Comparison of ENCODE assay signal across 1 cellular context in genomic region chr12:14273911-14274306, GRCh38.
TF ChIP-seq lines count a peak whose summit lies in the region.

No MANE protein-coding gene starts in this region.

TF ChIP-seq in GM12878, 131 proteins besides CTCF, POLR2A, EP300 and RAD21 (continued from another document):
- TF ChIP-seq ZNF217 (IDR thresholded peaks at IDR 0.05) (no peak), SMAD5 (IDR thresholded peaks at IDR 0.05; ENCODE audit: low read depth) (no peak), SREBF1 (IDR thresholded peaks at IDR 0.05; ENCODE audit: low read length) (no peak), ZBTB40 (IDR thresholded peaks at IDR 0.05; ENCODE audit: borderline replicate concordance) (no peak), TAF1 (IDR thresholded peaks at IDR 0.05; ENCODE audit: borderline replicate concordance, low read depth, low read length) (no peak), NBN (IDR thresholded peaks at IDR 0.05) (no peak), HSF1 (IDR thresholded peaks at IDR 0.05; ENCODE audit: low read depth, low read length) (no peak), BMI1 (IDR thresholded peaks at IDR 0.05; ENCODE audit: borderline replicate concordance) (no peak)
